Comparison of ENCODE assay signal across 10 cellular contexts in the genomic region with DNA sequence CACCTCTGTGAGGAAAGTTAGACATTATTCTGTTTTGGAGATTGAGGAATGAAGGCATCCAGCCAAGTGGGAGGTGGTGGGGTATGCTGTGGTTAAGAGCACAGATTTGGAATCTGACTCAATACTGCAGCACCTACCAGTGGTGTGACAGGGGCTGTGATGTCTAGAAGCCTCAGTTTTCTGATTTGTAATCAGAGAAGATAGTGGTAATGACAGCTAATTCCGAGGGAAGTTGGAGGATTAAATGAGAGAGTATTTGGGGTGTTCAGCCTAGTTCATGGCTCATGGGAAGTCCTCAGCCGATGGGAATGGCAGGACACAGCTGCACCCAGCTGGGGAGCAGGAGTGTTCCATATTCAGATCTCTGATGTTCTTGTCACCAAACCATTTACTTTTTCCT. TPM values are rescaled to one million over a fixed set of nuclear protein-coding genes. Genes with fewer than 3 reads are reported as not detected.
DNase-seq lines count a peak whose midpoint lies in the region; ATAC-seq and TF ChIP-seq lines count a peak whose summit lies in the region.
"Had no signal": no experiment of that assay in that cellular context is flagged by ENCODE, and none has a peak within 500 bp of the region (broad histone marks: within the 10 kb centered on the region; RNA-seq: fewer than 3 reads in every experiment).

No MANE protein-coding gene starts in this region.

- H3K4me3 ChIP-seq in brain microvascular endothelial cell (ENCODE audit: low read depth, low read length) = no peak overlapping the region
- H3K4me3 ChIP-seq in testis = no peak overlapping the region
- H3K4me3 ChIP-seq in gastroesophageal sphincter = no peak overlapping the region
- H3K4me3 ChIP-seq: right lobe of liver had no signal

- H3K4me3 Mint-ChIP-seq in CD14-positive monocyte (peak overlapping the region in 1 of 2 donors; percentile 9), mesothelial cell of epicardium (no peak overlapping the region)
- H3K4me3 Mint-ChIP-seq in activated CD8-positive, alpha-beta memory T cell treated with anti-CD3 and anti-CD28 coated beads, Interleukin-2, amount 10 ng/mL, durations not matched to agents 7 days and 5 days = no peak overlapping the region

- WGBS in testis, 2 donors = 63 to 66% methylated on average over 2 of the region's 2 CpGs
- 33 to 53% methylated on average over 2 of the region's 2 CpGs for WGBS in gastroesophageal sphincter (ENCODE audit: low coverage in 1 of 2), 2 donors

- peaks cover 21% of the 10 kb centered on the region for H3K36me3 ChIP-seq in brain microvascular endothelial cell (replicated peaks)
- no peaks in the 10 kb centered on the region for H3K36me3 ChIP-seq in testis (ENCODE audit: low read depth, missing control alignments)
- peaks cover 0 to 79% of the 10 kb centered on the region in 2 donors for H3K36me3 ChIP-seq in gastroesophageal sphincter

- intact Hi-C loops in CD14-positive monocyte (cut with micrococcal nuclease) (no loop called here), testis (cut with DNase I; ENCODE audit: low total_unique reads) (no loop called here)

- peak; percentile 23 for TF ChIP-seq CTCF in CD14-positive monocyte (IDR thresholded peaks at IDR 0.05)
- TF ChIP-seq CTCF in brain microvascular endothelial cell (IDR thresholded peaks at IDR 0.05; ENCODE audit: low read depth, low read length, missing control alignments) = peak; percentile 53
- no peak for TF ChIP-seq CTCF in mesothelial cell of epicardium (IDR thresholded peaks at IDR 0.05; ENCODE audit: unreplicated experiment)
- TF ChIP-seq CTCF in testis (IDR thresholded peaks at IDR 0.05) = no peak
- peak in 1 of 4 experiments; percentile 47 for TF ChIP-seq CTCF in gastroesophageal sphincter (IDR thresholded peaks at IDR 0.05)

- peak overlapping the region; percentile 70 to 88 (median 76) for H3K27ac Mint-ChIP-seq in CD14-positive monocyte
- peak overlapping the region; percentile 17 for H3K27ac Mint-ChIP-seq in mesothelial cell of epicardium
- H3K27ac Mint-ChIP-seq in activated CD8-positive, alpha-beta memory T cell treated with anti-CD3 and anti-CD28 coated beads, Interleukin-2, amount 10 ng/mL, durations not matched to agents 7 days and 5 days = no peak overlapping the region

- H3K4me1 ChIP-seq in testis = peaks cover 12% of the 10 kb centered on the region
- H3K4me1 ChIP-seq in gastroesophageal sphincter = peaks cover 0 to 20% (median 4%) of the 10 kb centered on the region in 3 donors

- TF ChIP-seq POLR2A in testis (IDR thresholded peaks at IDR 0.05) = no peak
- no peak for TF ChIP-seq POLR2A in gastroesophageal sphincter (IDR thresholded peaks at IDR 0.05)

- no peak for TF ChIP-seq EP300 in gastroesophageal sphincter (IDR thresholded peaks at IDR 0.05)

- no peaks in the 10 kb centered on the region for H3K9me3 Mint-ChIP-seq in CD14-positive monocyte
- H3K9me3 Mint-ChIP-seq in mesothelial cell of epicardium = peaks cover 8% of the 10 kb centered on the region
- H3K9me3 Mint-ChIP-seq in activated CD8-positive, alpha-beta memory T cell treated with anti-CD3 and anti-CD28 coated beads, Interleukin-2, amount 10 ng/mL, durations not matched to agents 7 days and 5 days (ENCODE audit: low read depth) = no peaks in the 10 kb centered on the region

- H3K9me3 ChIP-seq in testis (no peaks in the 10 kb centered on the region), gastroesophageal sphincter (no peaks in the 10 kb centered on the region)
- H3K9me3 ChIP-seq: right lobe of liver had no signal

- H3K27me3 ChIP-seq in brain microvascular endothelial cell (replicated peaks) (no peaks in the 10 kb centered on the region), testis (no peaks in the 10 kb centered on the region), gastroesophageal sphincter (no peaks in the 10 kb centered on the region)
- H3K27me3 ChIP-seq: right lobe of liver had no signal

- H3K4me1 Mint-ChIP-seq in CD14-positive monocyte = peaks cover 31% of the 10 kb centered on the region
- peaks cover 12% of the 10 kb centered on the region for H3K4me1 Mint-ChIP-seq in mesothelial cell of epicardium
- H3K4me1 Mint-ChIP-seq in activated CD8-positive, alpha-beta memory T cell treated with anti-CD3 and anti-CD28 coated beads, Interleukin-2, amount 10 ng/mL, durations not matched to agents 7 days and 5 days = peaks cover 34% of the 10 kb centered on the region

- H3K27ac ChIP-seq in brain microvascular endothelial cell (no peak overlapping the region), testis (no peak overlapping the region), gastroesophageal sphincter (peak overlapping the region in 1 of 4 donors; percentile 7)

- CTCF ChIA-PET in activated CD8-positive, alpha-beta memory T cell treated with anti-CD3 and anti-CD28 coated beads, Interleukin-2, amount 10 ng/mL, durations not matched to agents 7 days and 5 days (lab: Charles Lee) = interaction anchor here (0.7 to 1.0 kb wide), 2 partner anchors 26 to 209 kb away, joined by 3 read pairs; no protein-coding TSS in a partner anchor

- peaks cover 57 to 75% of the 10 kb centered on the region in 2 donors for H3K36me3 Mint-ChIP-seq in CD14-positive monocyte
- H3K36me3 Mint-ChIP-seq in mesothelial cell of epicardium = peaks cover 25% of the 10 kb centered on the region
- peaks cover 58% of the 10 kb centered on the region for H3K36me3 Mint-ChIP-seq in activated CD8-positive, alpha-beta memory T cell treated with anti-CD3 and anti-CD28 coated beads, Interleukin-2, amount 10 ng/mL, durations not matched to agents 7 days and 5 days

- no peaks in the 10 kb centered on the region for H3K27me3 Mint-ChIP-seq in CD14-positive monocyte (ENCODE audit: low read depth in 3 of 3)
- H3K27me3 Mint-ChIP-seq in mesothelial cell of epicardium (ENCODE audit: low read depth) = no peaks in the 10 kb centered on the region
- no peaks in the 10 kb centered on the region for H3K27me3 Mint-ChIP-seq in activated CD8-positive, alpha-beta memory T cell treated with anti-CD3 and anti-CD28 coated beads, Interleukin-2, amount 10 ng/mL, durations not matched to agents 7 days and 5 days

- no peak for ATAC-seq in GM21367 (IDR thresholded peaks at IDR 0.05; ENCODE audit: unreplicated experiment)
- ATAC-seq in gastroesophageal sphincter = no peak
- ATAC-seq in activated CD8-positive, alpha-beta memory T cell treated with anti-CD3 and anti-CD28 coated beads, Interleukin-2, amount 10 ng/mL, durations not matched to agents 7 days and 5 days = no peak

- DNase-seq in CD14-positive monocyte (ENCODE audit: low spot score) (no peak), HS-27A (ENCODE audit: low read depth) (peak; percentile 38), brain microvascular endothelial cell (peak; percentile 32), mesothelial cell of epicardium (ENCODE audit: low spot score in 2 of 2, unreplicated experiment in 2 of 2) (no peak), testis (no peak)
- DNase-seq in activated CD8-positive, alpha-beta memory T cell treated with anti-CD3 and anti-CD28 coated beads, Interleukin-2, amount 10 ng/mL, durations not matched to agents 7 days and 5 days = no peak
- DNase-seq: effector memory CD4-positive, alpha-beta T cell had no signal

- in situ Hi-C loops in brain microvascular endothelial cell (cut with HindIII; ENCODE audit: low pct_ligation_motif_present, low sequenced_read_pairs) = no loop called here

RNA-seq across cellular contexts. Expression of a gene that starts 9.2 kb away (rescaled TPM):
- polyA plus RNA-seq in CD14-positive monocyte = 1 to 10 TPM; 3.0 to 3.3 TPM
- 9.7 to 11.9 TPM (median 10.6 TPM) in 3 replicates for total RNA-seq in mesothelial cell of epicardium
- 10 to 100 TPM; 32.7 to 33.0 TPM for total RNA-seq in testis
- 21.3 TPM for polyA plus RNA-seq in testis (ENCODE audit: insufficient read depth, low read depth, low replicate concordance)
- 1 to 10 TPM; 4.7 to 9.3 (median 7.5) TPM for total RNA-seq in gastroesophageal sphincter
- 10 to 100 TPM; 16.3 to 24.9 TPM for total RNA-seq in activated CD8-positive, alpha-beta memory T cell treated with anti-CD3 and anti-CD28 coated beads, Interleukin-2, amount 10 ng/mL, durations not matched to agents 7 days and 5 days

Comparison
In these comparisons a context has a peak if more than half of its experiments do, and no peak if none do; other contexts are left out.
1. DNase-seq: peak in HS-27A (single experiment) and brain microvascular endothelial cell (single experiment); none in CD14-positive monocyte (single experiment), mesothelial cell of epicardium (0 of 2), testis (single experiment) and activated CD8-positive, alpha-beta memory T cell treated with anti-CD3 and anti-CD28 coated beads, Interleukin-2, amount 10 ng/mL, durations not matched to agents 7 days and 5 days (single experiment).
2. CTCF ChIP-seq: peak in CD14-positive monocyte (single experiment) and brain microvascular endothelial cell (single experiment); none in mesothelial cell of epicardium (single experiment) and testis (0 of 3).